In genomic region chr9:70123695-70124094, GRCh38 we compare ENCODE assay signal across 32 cellular contexts.
"Had no signal": no experiment of that assay in that cellular context is flagged by ENCODE, and none has a peak within 500 bp of the region (broad histone marks: within the 10 kb centered on the region; RNA-seq: fewer than 3 reads in every experiment).

No MANE protein-coding gene starts in this region.

- ATAC-seq: activated CD4-positive, CD25-positive, alpha-beta regulatory T cell treated with anti-CD3 and anti-CD28 coated beads, Interleukin-2, amount 50 U/mL, for 24 hours; activated CD8-positive, alpha-beta T cell treated with anti-CD3 and anti-CD28 coated beads for 36 hours; activated T-cell treated with anti-CD3 and anti-CD28 coated beads, Interleukin-2, amount 50 U/mL, for 4 hours; activated T-helper 17 cell treated with anti-CD3 and anti-CD28 coated beads, Interleukin-2, amount 50 U/mL, for 72 hours; gastroesophageal sphincter; T-helper 17 cell had no signal

- H3K36me3 ChIP-seq: breast epithelium, colonic mucosa, WERI-Rb-1 had no signal

- H3K4me3 ChIP-seq: breast epithelium, colonic mucosa, esophagus squamous epithelium, gastroesophageal sphincter had no signal

- DNase-seq: activated B cell treated with CpG ODN at 0.5 μM for 24 hours; activated CD4-positive, alpha-beta T cell treated with anti-CD3 and anti-CD28 coated beads for 48 hours; activated CD4-positive, alpha-beta T cell treated with anti-CD3 and anti-CD28 coated beads, Interleukin-2, amount 50 U/mL, for 1 hour; activated CD4-positive, alpha-beta T cell treated with anti-CD3 and anti-CD28 coated beads, Interleukin-2, amount 50 U/mL, for 48 hours; activated CD8-positive, alpha-beta memory T cell treated with anti-CD3 and anti-CD28 coated beads for 24 hours; activated CD8-positive, alpha-beta T cell treated with anti-CD3 and anti-CD28 coated beads for 36 hours; activated effector memory CD4-positive, alpha-beta T cell treated with Interleukin-2 at 50 U/mL for 16 hours; activated gamma-delta T cell treated with Interleukin-2 at 50 U/mL for 16 hours; activated naive CD4-positive, alpha-beta T cell treated with anti-CD3 and anti-CD28 coated beads, Interleukin-2, amount 50 U/mL, for 16 hours; activated naive CD4-positive, alpha-beta T cell treated with Interleukin-2 at 50 U/mL for 16 hours; activated T-cell treated with anti-CD3 and anti-CD28 coated beads, Interleukin-2, amount 50 U/mL, for 4 hours; amygdala; aorta; colonic mucosa; effector CD8-positive, alpha-beta T cell; esophagus squamous epithelium; foreskin melanocyte; T-helper 1 cell; T-helper 17 cell; T1000; WERI-Rb-1 had no signal

- H3K4me1 Mint-ChIP-seq: activated B cell treated with CpG ODN at 0.5 μM for 24 hours; activated T-helper 17 cell treated with anti-CD3 and anti-CD28 coated beads, Interleukin-2, amount 50 U/mL, for 72 hours; brain; central memory CD8-positive, alpha-beta T cell; T-helper 17 cell had no signal

- H3K27ac Mint-ChIP-seq: activated B cell treated with CpG ODN at 0.5 μM for 24 hours; activated CD8-positive, alpha-beta T cell treated with anti-CD3 and anti-CD28 coated beads for 36 hours; activated naive CD8-positive, alpha-beta T cell; activated T-helper 17 cell treated with anti-CD3 and anti-CD28 coated beads, Interleukin-2, amount 50 U/mL, for 72 hours; brain; T-helper 17 cell; T-helper 2 cell treated with Interferon-gamma antibody and Interleukin-4, amounts not matched to agents 5 μg/mL and 100 μg/mL, for 36 hours had no signal

- H3K36me3 Mint-ChIP-seq: activated naive CD8-positive, alpha-beta T cell; brain had no signal

- H3K27me3 ChIP-seq: breast epithelium, colonic mucosa, esophagus squamous epithelium, gastroesophageal sphincter had no signal

- H3K27me3 Mint-ChIP-seq: activated T-helper 17 cell treated with anti-CD3 and anti-CD28 coated beads, Interleukin-2, amount 50 U/mL, for 72 hours had no signal

- H3K9me3 Mint-ChIP-seq: activated B cell treated with CpG ODN at 0.5 μM for 24 hours; activated CD8-positive, alpha-beta T cell treated with anti-CD3 and anti-CD28 coated beads for 36 hours; activated T-cell treated with anti-CD3 and anti-CD28 coated beads, Interleukin-2, amount 50 U/mL, for 4 hours; activated T-helper 17 cell treated with anti-CD3 and anti-CD28 coated beads, Interleukin-2, amount 50 U/mL, for 72 hours; brain; central memory CD8-positive, alpha-beta T cell; T-helper 2 cell treated with Interferon-gamma antibody and Interleukin-4, amounts not matched to agents 5 μg/mL and 100 μg/mL, for 36 hours had no signal

- H3K4me3 Mint-ChIP-seq: activated B cell treated with CpG ODN at 0.5 μM for 24 hours; activated CD8-positive, alpha-beta T cell treated with anti-CD3 and anti-CD28 coated beads for 36 hours; activated naive CD8-positive, alpha-beta T cell; activated T-cell treated with anti-CD3 and anti-CD28 coated beads, Interleukin-2, amount 50 U/mL, for 4 hours; activated T-helper 17 cell treated with anti-CD3 and anti-CD28 coated beads, Interleukin-2, amount 50 U/mL, for 72 hours; brain; central memory CD8-positive, alpha-beta T cell; T-helper 17 cell; T-helper 2 cell treated with Interferon-gamma antibody and Interleukin-4, amounts not matched to agents 5 μg/mL and 100 μg/mL, for 36 hours had no signal

- H3K27ac ChIP-seq: breast epithelium, colonic mucosa, epithelial cell of prostate, WERI-Rb-1 had no signal

- H3K9me3 ChIP-seq: breast epithelium, colonic mucosa, esophagus squamous epithelium, gastroesophageal sphincter had no signal

- FAIRE-seq: endometrium, endothelial cell of umbilical vein had no signal

- H3K4me1 ChIP-seq: breast epithelium, colonic mucosa had no signal
